Comparison of ENCODE assay signal across 25 cellular contexts in genomic region chr1:170048515-170048914, GRCh38.
"Had no signal": no experiment of that assay in that cellular context is flagged by ENCODE, and none has a peak within 500 bp of the region (broad histone marks: within the 10 kb centered on the region; RNA-seq: fewer than 3 reads in every experiment).

No MANE protein-coding gene starts in this region.

- H3K36me3 ChIP-seq: colonic mucosa had no signal

- H3K4me3 Mint-ChIP-seq: dendritic cell treated with granulocyte-macrophage colony-stimulating factor and Interleukin-4, amounts not matched to agents 40 ng/mL and 50 ng/mL, for 4 days; effector memory CD8-positive, alpha-beta T cell; endodermal cell; mesothelial cell of epicardium had no signal

- H3K4me3 ChIP-seq: colonic mucosa, esophagus squamous epithelium, gastrocnemius medialis, heart right ventricle, left lung, lower lobe of right lung, mucosa of descending colon had no signal

- H3K27me3 Mint-ChIP-seq: dendritic cell treated with granulocyte-macrophage colony-stimulating factor and Interleukin-4, amounts not matched to agents 40 ng/mL and 50 ng/mL, for 4 days; effector memory CD8-positive, alpha-beta T cell had no signal

- H3K4me1 Mint-ChIP-seq: endodermal cell, mesothelial cell of epicardium had no signal

- FAIRE-seq: endometrium, islet of Langerhans, keratinocyte had no signal

- H3K9me3 ChIP-seq: colonic mucosa, esophagus squamous epithelium, gastrocnemius medialis, left lung, lower lobe of right lung, mucosa of descending colon had no signal

- H3K27ac Mint-ChIP-seq: dendritic cell treated with granulocyte-macrophage colony-stimulating factor and Interleukin-4, amounts not matched to agents 40 ng/mL and 50 ng/mL, for 4 days; endodermal cell; mesothelial cell of epicardium had no signal

- H3K9me3 Mint-ChIP-seq: endodermal cell had no signal

- H3K27me3 ChIP-seq: colonic mucosa, esophagus squamous epithelium, gastrocnemius medialis, heart right ventricle, left lung had no signal

- DNase-seq: colonic mucosa; cortex of kidney; effector CD8-positive, alpha-beta T cell; effector memory CD8-positive, alpha-beta T cell; endodermal cell; esophagus squamous epithelium; foreskin fibroblast; foreskin melanocyte; gastrocnemius medialis; glutamatergic neuron; head of caudate nucleus; heart right ventricle; hippocampal formation; left cardiac atrium; left ventricle myocardium superior; lower lobe of right lung; mesenchymal stem cell; mucosa of descending colon had no signal

- H3K4me1 ChIP-seq: colonic mucosa, esophagus squamous epithelium, gastrocnemius medialis, left lung, lower lobe of right lung had no signal

- H3K27ac ChIP-seq: colonic mucosa, epithelial cell of prostate, esophagus squamous epithelium, gastrocnemius medialis, heart right ventricle, left lung, lower lobe of right lung had no signal
